ENCODE assay signal across 22 cellular contexts in genomic region chr16:68954871-68955635, GRCh38.
DNase-seq lines count a peak whose midpoint lies in the region; ATAC-seq and TF ChIP-seq lines count a peak whose summit lies in the region.
"Had no signal": no experiment of that assay in that cellular context is flagged by ENCODE, and none has a peak within 500 bp of the region (broad histone marks: within the 10 kb centered on the region; RNA-seq: fewer than 3 reads in every experiment).

No MANE protein-coding gene starts in this region.

- H3K9me2 ChIP-seq in SK-N-SH (no peaks in the 10 kb centered on the region), neural cell (ENCODE audit: insufficient read depth, low read length) (no peaks in the 10 kb centered on the region)

- no peak overlapping the region for H3K4me3 ChIP-seq in SK-N-SH (ENCODE audit: low read depth in 2 of 2, low read length in 1 of 2)
- H3K4me3 ChIP-seq in neural cell (ENCODE audit: low read length) = peak overlapping the region; percentile 44
- H3K4me3 ChIP-seq: A549, colonic mucosa, Peyer's patch, prostate gland, uterus had no signal

- H3K36me3 ChIP-seq in SK-N-SH (replicated peaks in 1 of 2; ENCODE audit: control insufficient read depth in 1 of 2, insufficient read depth in 2 of 2, low read length in 1 of 2) = peaks cover 0 to 6% of the 10 kb centered on the region in 2 experiments
- no peaks in the 10 kb centered on the region for H3K36me3 ChIP-seq in neural cell (ENCODE audit: insufficient read depth, low read length)
- H3K36me3 ChIP-seq: colonic mucosa, Peyer's patch, prostate gland, uterus had no signal

- TF ChIP-seq EP300 in SK-N-SH (IDR thresholded peaks at IDR 0.05; ENCODE audit: borderline replicate concordance in 1 of 2, low read depth in 1 of 2, low read length in 1 of 2) (no peak), neural cell (conservative IDR thresholded peaks at IDR 0.05; ENCODE audit: poor library complexity, severe bottlenecking) (peak; percentile 95)

- H3K79me2 ChIP-seq in SK-N-SH (ENCODE audit: insufficient read depth) (no peaks in the 10 kb centered on the region), neural cell (replicated peaks; ENCODE audit: insufficient read depth, low read length) (no peaks in the 10 kb centered on the region)

- TF ChIP-seq CTCF in SK-N-SH (IDR thresholded peaks at IDR 0.05) (no peak), neural cell (IDR thresholded peaks at IDR 0.05; ENCODE audit: poor library complexity, severe bottlenecking) (no peak)

- H3K27me3 ChIP-seq in SK-N-SH (ENCODE audit: insufficient read depth) (no peaks in the 10 kb centered on the region), neural cell (ENCODE audit: insufficient read depth, low read depth, low read length) (no peaks in the 10 kb centered on the region)
- H3K27me3 ChIP-seq: colonic mucosa, Peyer's patch, uterus had no signal

- DNase-seq in NCI-H748 (lab: John Stamatoyannopoulos, UW; ENCODE audit: unreplicated experiment) (peak; percentile 39), NCI-H748 treated with DMSO at 0.1 percent for 48 hours (lab: John Stamatoyannopoulos, UW) (no peak), NCI-H2081 (lab: John Stamatoyannopoulos, UW) (peak; percentile 31 to 65), SK-N-SH (peak; percentile 66), medulla oblongata (ENCODE audit: extremely low spot score) (no peak), iPS-NIHi7 (ENCODE audit: extremely low spot score) (no peak)
- DNase-seq: activated T-cell treated with anti-CD3 and anti-CD28 coated beads, Interleukin-2, amount 50 U/mL, for 72 hours; colonic mucosa; DMS153; GF-D8; islet precursor cell; Karpas-422; NCI-H526; nephron progenitor cell; Peyer's patch; T1000; uterus had no signal

- CTCF ChIA-PET in SK-N-SH (lab: Yijun Ruan, JAX) = interaction anchor here (0.6 to 0.8 kb wide), 2 partner anchors 12 to 15 kb away, joined by 3 read pairs; no protein-coding TSS in a partner anchor

- no peak overlapping the region for H3K4me2 ChIP-seq in SK-N-SH
- H3K4me2 ChIP-seq in neural cell (ENCODE audit: low read length) = peak overlapping the region; percentile 31
- H3K4me2 ChIP-seq: A549 had no signal

- peaks cover 3% of the 10 kb centered on the region for H3F3A ChIP-seq in SK-N-SH (replicated peaks; ENCODE audit: insufficient read depth)
- H3F3A ChIP-seq in neural cell (ENCODE audit: insufficient read depth, low read length, poor library complexity, severe bottlenecking) = no peaks in the 10 kb centered on the region

- H3K9me3 ChIP-seq in SK-N-SH (no peaks in the 10 kb centered on the region), neural cell (ENCODE audit: low read length) (no peaks in the 10 kb centered on the region)
- H3K9me3 ChIP-seq: A549, colonic mucosa, Peyer's patch, prostate gland, uterus had no signal

- no peak overlapping the region; a peak in 1 of 4 replicates for H3K27ac ChIP-seq in SK-N-SH (ENCODE audit: low read depth in 2 of 2, low read length in 1 of 2)
- peak overlapping the region; percentile 88 for H3K27ac ChIP-seq in neural cell (ENCODE audit: low read length)
- H3K27ac ChIP-seq: A549, colonic mucosa, Peyer's patch, prostate gland, uterus had no signal

- H3K4me1 ChIP-seq in SK-N-SH (ENCODE audit: control insufficient read depth in 1 of 2, insufficient read depth in 2 of 2, low read depth in 1 of 2, low read length in 1 of 2) = peaks cover 4 to 6% of the 10 kb centered on the region in 2 experiments; a peak in 3 of 4 replicates
- H3K4me1 ChIP-seq: colonic mucosa, Peyer's patch, prostate gland, uterus had no signal

- 30% methylated on average over 8 of the region's 8 CpGs for WGBS in SK-N-SH (ENCODE audit: low lambda C conversion rate)

- H3K9ac ChIP-seq in SK-N-SH (no peak overlapping the region), neural cell (ENCODE audit: low read length) (peak overlapping the region; percentile 53)

- POLR2A ChIA-PET in SK-N-SH (lab: Yijun Ruan, JAX) = no interaction called here

- H4K20me1 ChIP-seq in SK-N-SH (ENCODE audit: insufficient read depth) (no peaks in the 10 kb centered on the region), neural cell (ENCODE audit: insufficient read depth) (no peaks in the 10 kb centered on the region)

- H2AFZ ChIP-seq in SK-N-SH (ENCODE audit: low read depth) (peak overlapping the region; percentile 53; the same call in 1 of the 2 replicates), neural cell (ENCODE audit: low read depth, low read length) (no peak overlapping the region)

- TF ChIP-seq RAD21 in SK-N-SH (IDR thresholded peaks at IDR 0.05; ENCODE audit: low read length) = no peak
- peak; percentile 14 for TF ChIP-seq RAD21 in neural cell (conservative IDR thresholded peaks at IDR 0.05)

- ATAC-seq in HG03457 (IDR thresholded peaks at IDR 0.05; ENCODE audit: unreplicated experiment) = no peak
- ATAC-seq: A549; activated CD4-positive, CD25-positive, alpha-beta regulatory T cell treated with anti-CD3 and anti-CD28 coated beads, Interleukin-2, amount 50 U/mL, for 24 hours; activated T-cell treated with anti-CD3 and anti-CD28 coated beads, Interleukin-2, amount 50 U/mL, for 72 hours had no signal

TF ChIP-seq in SK-N-SH, 30 proteins besides CTCF, POLR2A, EP300 and RAD21:
- TF ChIP-seq NRF1 (IDR thresholded peaks at IDR 0.05; ENCODE audit: low read depth, low read length) = no peak
- no peak for TF ChIP-seq GABPA (IDR thresholded peaks at IDR 0.05; ENCODE audit: low read depth)
- peak; percentile 52; the same call in 1 of the 2 replicates for TF ChIP-seq MXI1 (IDR thresholded peaks at IDR 0.05; ENCODE audit: low read depth, low read length)

TF ChIP-seq in neural cell, 6 proteins besides CTCF, POLR2A, EP300 and RAD21:
- TF ChIP-seq REST (IDR thresholded peaks at IDR 0.05; ENCODE audit: borderline replicate concordance) (peak; percentile 75), SMC3 (conservative IDR thresholded peaks at IDR 0.05; ENCODE audit: poor library complexity) (peak; percentile 38), MXI1 (conservative IDR thresholded peaks at IDR 0.05; ENCODE audit: poor library complexity, severe bottlenecking) (no peak), TAF1 (IDR thresholded peaks at IDR 0.05; ENCODE audit: low read depth) (peak; percentile 36), POLR2AphosphoS5 (IDR thresholded peaks at IDR 0.05) (peak; percentile 85), EZH2 (IDR thresholded peaks at IDR 0.05; ENCODE audit: borderline replicate concordance, insufficient read depth, low read length, poor library complexity, severe bottlenecking) (no peak)

Comparison
In these comparisons a context has a peak if more than half of its experiments do, and no peak if none do; other contexts are left out.
1. DNase-seq: peak in NCI-H748 (single experiment), NCI-H2081 (2 of 2) and SK-N-SH (single experiment); none in NCI-H748 treated with DMSO at 0.1 percent for 48 hours (single experiment), medulla oblongata (single experiment) and iPS-NIHi7 (single experiment).